Comparison of ENCODE assay signal across 9 cellular contexts in the genomic region with DNA sequence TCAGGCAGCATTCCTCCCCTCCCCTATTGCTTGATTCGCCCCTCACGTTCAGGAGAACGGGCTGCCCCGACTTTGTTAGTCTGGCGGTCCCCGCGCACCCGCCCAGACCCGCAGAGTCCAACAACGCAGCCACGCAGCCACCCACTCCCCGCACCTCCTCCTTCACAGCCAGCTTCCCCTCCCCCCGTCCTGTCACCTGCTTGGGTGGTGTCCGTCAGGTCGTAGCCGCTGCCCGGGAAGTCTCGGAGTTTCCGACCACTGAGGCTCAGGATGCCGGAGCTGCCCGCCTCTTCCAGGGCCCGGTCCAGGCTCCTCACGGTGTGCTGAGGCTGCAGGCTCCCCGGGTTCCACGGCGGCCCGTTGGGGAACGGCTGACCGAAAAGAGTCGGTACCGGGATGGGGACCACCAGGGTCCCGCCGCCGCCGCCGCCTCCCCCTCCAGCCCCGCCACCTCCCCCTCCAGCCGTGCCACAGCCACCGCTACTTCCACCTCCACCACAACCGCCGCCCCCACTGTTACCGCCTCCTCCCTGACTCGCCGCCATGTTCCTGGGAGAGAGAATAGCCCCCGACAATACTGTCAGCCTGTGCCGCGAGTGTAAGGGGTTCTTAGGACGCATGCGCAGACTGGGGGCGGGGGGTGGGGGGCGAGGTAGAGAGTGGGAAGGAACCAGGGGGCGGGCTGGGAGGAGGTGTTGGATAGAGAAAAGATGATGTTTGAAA. TPM values are rescaled to one million over a fixed set of nuclear protein-coding genes. Genes with fewer than 3 reads are reported as not detected.
A peak's percentile ranks its signal among the peaks of the same experiment; 100 is the strongest.
DNase-seq lines count a peak whose midpoint lies in the region; FAIRE-seq and TF ChIP-seq lines count a peak whose summit lies in the region.
"Had no signal": no experiment of that assay in that cellular context is flagged by ENCODE, and none has a peak within 500 bp of the region (broad histone marks: within the 10 kb centered on the region; RNA-seq: fewer than 3 reads in every experiment).

Gene LRCH2, minus strand, starts transcription at position 600 of the 723 bp plus-strand sequence. Its CDS starts 55 bp downstream, at position 545.

- H3K4me1 Mint-ChIP-seq in activated T-helper 2 cell treated with anti-CD3 and anti-CD28 coated beads, Interferon-gamma antibody, Interleukin-2, Interleukin-4, amounts not matched to agents 10 μg/mL and 5 μg/mL and 100 μg/mL, durations not matched to agents 14 hours and 24 hours and 36 hours (ENCODE audit: low read depth), result no peaks in the 10 kb centered on the region

- WGBS in spleen, 5 donors, result 1 to 24% (median 2%) methylated on average over 18 to 50 of the region's 52 CpGs

- intact Hi-C loops in spleen (cut with DNase I; ENCODE audit: low total_unique reads), result no loop called here
- intact Hi-C loops in activated T-helper 2 cell treated with anti-CD3 and anti-CD28 coated beads, Interferon-gamma antibody, Interleukin-2, Interleukin-4, amounts not matched to agents 10 μg/mL and 5 μg/mL and 100 μg/mL, durations not matched to agents 14 hours and 24 hours and 36 hours (cut with micrococcal nuclease), result no loop called here

- no peak within 1 kb of the TSS for H3K27ac Mint-ChIP-seq in activated T-helper 2 cell treated with anti-CD3 and anti-CD28 coated beads, Interferon-gamma antibody, Interleukin-2, Interleukin-4, amounts not matched to agents 10 μg/mL and 5 μg/mL and 100 μg/mL, durations not matched to agents 14 hours and 24 hours and 36 hours

- peaks cover 0 to 18% (median 0%) of the 10 kb centered on the region in 7 donors for H3K27me3 ChIP-seq in spleen (replicated peaks in 1 of 7)

- no peak within 1 kb of the TSS for H3K4me3 Mint-ChIP-seq in activated T-helper 2 cell treated with anti-CD3 and anti-CD28 coated beads, Interferon-gamma antibody, Interleukin-2, Interleukin-4, amounts not matched to agents 10 μg/mL and 5 μg/mL and 100 μg/mL, durations not matched to agents 14 hours and 24 hours and 36 hours (ENCODE audit: low read depth)
- H3K4me3 Mint-ChIP-seq: IgD-negative memory B cell had no signal

- no peak for TF ChIP-seq CTCF in spleen (IDR thresholded peaks at IDR 0.05 in 8 of 11, conservative IDR thresholded peaks at IDR 0.05 in 3 of 11)

- CTCF ChIA-PET in HEK293T (lab: Yijun Ruan, JAX), result no interaction called here

- no peaks in the 10 kb centered on the region for H3K9me3 ChIP-seq in spleen

- H3K4me3 ChIP-seq in iPS-11a (ENCODE audit: low read depth, low read length), result peak within 1 kb of the TSS; percentile 47
- H3K4me3 ChIP-seq in spleen, result peak within 1 kb of the TSS; percentile 20 to 65 (median 36)

- peak within 1 kb of the TSS in 6 of 8 donors; percentile 53 to 76 (median 68) for H3K27ac ChIP-seq in spleen

- FAIRE-seq in GM12892 (lab: Jason Lieb, UNC), result no peak

- no peaks in the 10 kb centered on the region for H3K36me3 Mint-ChIP-seq in activated T-helper 2 cell treated with anti-CD3 and anti-CD28 coated beads, Interferon-gamma antibody, Interleukin-2, Interleukin-4, amounts not matched to agents 10 μg/mL and 5 μg/mL and 100 μg/mL, durations not matched to agents 14 hours and 24 hours and 36 hours (ENCODE audit: low read depth)
- H3K36me3 Mint-ChIP-seq: IgD-negative memory B cell had no signal

- no peaks in the 10 kb centered on the region for H3K36me3 ChIP-seq in spleen

- TF ChIP-seq POLR2A in spleen (IDR thresholded peaks at IDR 0.05) (no peak), GM12892 (IDR thresholded peaks at IDR 0.05; ENCODE audit: low read depth, low read length) (no peak)

- DNase-seq in HEK293T (ENCODE audit: extremely low spot score), result peak; percentile 78
- peak; percentile 14 for DNase-seq in amniotic epithelial cell (ENCODE audit: low read depth)
- peak; percentile 72 for DNase-seq in spleen
- DNase-seq in activated T-helper 2 cell treated with anti-CD3 and anti-CD28 coated beads, Interferon-gamma antibody, Interleukin-2, Interleukin-4, amounts not matched to agents 10 μg/mL and 5 μg/mL and 100 μg/mL, durations not matched to agents 14 hours and 24 hours and 36 hours (ENCODE audit: low spot score), result no peak
- DNase-seq in GM12892 (ENCODE audit: insufficient read length), result no peak
- DNase-seq in DMS153 treated with DMSO at 0.1 percent for 48 hours (lab: John Stamatoyannopoulos, UW; ENCODE audit: unreplicated experiment), result no peak
- no peak for DNase-seq in amniotic stem cell (lab: John Stamatoyannopoulos, UW)

- POLR2A ChIA-PET in HEK293T (lab: Yijun Ruan, JAX), result no interaction called here

- H3K4me1 ChIP-seq in spleen, result no peaks in the 10 kb centered on the region

- H3K9me3 Mint-ChIP-seq in activated T-helper 2 cell treated with anti-CD3 and anti-CD28 coated beads, Interferon-gamma antibody, Interleukin-2, Interleukin-4, amounts not matched to agents 10 μg/mL and 5 μg/mL and 100 μg/mL, durations not matched to agents 14 hours and 24 hours and 36 hours, result no peaks in the 10 kb centered on the region
- H3K9me3 Mint-ChIP-seq: IgD-negative memory B cell had no signal

- peaks cover 9% of the 10 kb centered on the region for H3K27me3 Mint-ChIP-seq in activated T-helper 2 cell treated with anti-CD3 and anti-CD28 coated beads, Interferon-gamma antibody, Interleukin-2, Interleukin-4, amounts not matched to agents 10 μg/mL and 5 μg/mL and 100 μg/mL, durations not matched to agents 14 hours and 24 hours and 36 hours (ENCODE audit: low read depth)

TF ChIP-seq in HEK293T, 16 proteins besides CTCF, POLR2A, EP300 and RAD21:
- no peak for TF ChIP-seq ZNF384 (IDR thresholded peaks at IDR 0.05)
- no peak for TF ChIP-seq SUZ12 (IDR thresholded peaks at IDR 0.05)
- TF ChIP-seq FOXK2 (IDR thresholded peaks at IDR 0.05), result no peak
- no peak for TF ChIP-seq CTBP1 (IDR thresholded peaks at IDR 0.05; ENCODE audit: borderline replicate concordance)

RNA-seq across cellular contexts. Expression of gene LRCH2, which starts in this region (rescaled TPM):
- 1 to 10 TPM; 2.5 to 4.0 (median 3.1) TPM for total RNA-seq in spleen
- 1 to 10 TPM in 1 of 3 donors, under 1 TPM in 2; 0.39 to 1.6 (median 0.47) TPM for polyA plus RNA-seq in spleen
- total RNA-seq in activated T-helper 2 cell treated with anti-CD3 and anti-CD28 coated beads, Interferon-gamma antibody, Interleukin-2, Interleukin-4, amounts not matched to agents 10 μg/mL and 5 μg/mL and 100 μg/mL, durations not matched to agents 14 hours and 24 hours and 36 hours, result not detected in 2 replicates
- polyA plus RNA-seq in GM12892 (2012; ENCODE audit: missing spikeins), result not detected
- polyA plus RNA-seq: IgD-negative memory B cell had no signal

Comparison
In these comparisons a context has a peak if more than half of its experiments do, and no peak if none do; other contexts are left out.
1. DNase-seq: peak in HEK293T (single experiment), amniotic epithelial cell (single experiment) and spleen (single experiment); none in activated T-helper 2 cell treated with anti-CD3 and anti-CD28 coated beads, Interferon-gamma antibody, Interleukin-2, Interleukin-4, amounts not matched to agents 10 μg/mL and 5 μg/mL and 100 μg/mL, durations not matched to agents 14 hours and 24 hours and 36 hours (single experiment), GM12892 (single experiment), DMS153 treated with DMSO at 0.1 percent for 48 hours (single experiment) and amniotic stem cell (single experiment).